In genomic region chr2:233271693-233272092, GRCh38 we compare ENCODE assay signal across 20 cellular contexts. TPM values are rescaled to one million over a fixed set of nuclear protein-coding genes. Genes with fewer than 3 reads are reported as not detected.
A peak's percentile ranks its signal among the peaks of the same experiment; 100 is the strongest.
DNase-seq lines count a peak whose midpoint lies in the region; ATAC-seq and TF ChIP-seq lines count a peak whose summit lies in the region.
"Had no signal": no experiment of that assay in that cellular context is flagged by ENCODE, and none has a peak within 500 bp of the region (broad histone marks: within the 10 kb centered on the region; RNA-seq: fewer than 3 reads in every experiment).

No MANE protein-coding gene starts in this region.

- H3K4me3 Mint-ChIP-seq in activated CD4-positive, alpha-beta T cell treated with anti-CD3 and anti-CD28 coated beads, Interleukin-2, amount 10 ng/mL, durations not matched to agents 24 days and 14 days = peak overlapping the region; percentile 28
- no peak overlapping the region for H3K4me3 Mint-ChIP-seq in natural killer cell treated with Interleukin-12 subunit alpha and Interleukin-12 subunit beta and Interleukin-15 and Interleukin-18, amount 100 ng/mL, for 72 hours
- no peak overlapping the region for H3K4me3 Mint-ChIP-seq in glutamatergic neuron (ENCODE audit: unreplicated experiment)
- H3K4me3 Mint-ChIP-seq: CD14-positive monocyte; stimulated activated memory B cell treated with anti-CD40 and anti-IgM and Interleukin-4, amounts not matched to agents 10 μg/mL and 1 μg/mL and 100 μg/mL, for 72 hours; type B pancreatic cell had no signal

- H3K9me3 ChIP-seq in body of pancreas = no peaks in the 10 kb centered on the region
- H3K9me3 ChIP-seq: SJSA1 had no signal

- TF ChIP-seq CTCF in LNCaP clone FGC (IDR thresholded peaks at IDR 0.05; ENCODE audit: control insufficient read depth, extremely low read depth, insufficient read depth) (no peak), body of pancreas (IDR thresholded peaks at IDR 0.05) (no peak), glutamatergic neuron (IDR thresholded peaks at IDR 0.05; ENCODE audit: partially characterized antibody, unreplicated experiment) (no peak)

- peaks cover 59% of the 10 kb centered on the region for H3K4me1 Mint-ChIP-seq in activated CD4-positive, alpha-beta T cell treated with anti-CD3 and anti-CD28 coated beads, Interleukin-2, amount 10 ng/mL, durations not matched to agents 24 days and 14 days
- peaks cover 54 to 66% of the 10 kb centered on the region in 2 donors for H3K4me1 Mint-ChIP-seq in natural killer cell treated with Interleukin-12 subunit alpha and Interleukin-12 subunit beta and Interleukin-15 and Interleukin-18, amount 100 ng/mL, for 72 hours (ENCODE audit: low read depth in 2 of 2)
- no peaks in the 10 kb centered on the region for H3K4me1 Mint-ChIP-seq in glutamatergic neuron (ENCODE audit: low read depth, unreplicated experiment)

- intact Hi-C loops in activated CD4-positive, alpha-beta T cell treated with anti-CD3 and anti-CD28 coated beads, Interleukin-2, amount 10 ng/mL, durations not matched to agents 24 days and 14 days (cut with micrococcal nuclease) = no loop called here
- intact Hi-C loops in body of pancreas (cut with DNase I) = no loop called here

- H3K36me3 Mint-ChIP-seq in activated CD4-positive, alpha-beta T cell treated with anti-CD3 and anti-CD28 coated beads, Interleukin-2, amount 10 ng/mL, durations not matched to agents 24 days and 14 days (ENCODE audit: low read depth) = peaks cover 88% of the 10 kb centered on the region
- peaks cover 44% of the 10 kb centered on the region for H3K36me3 Mint-ChIP-seq in natural killer cell treated with Interleukin-12 subunit alpha and Interleukin-12 subunit beta and Interleukin-15 and Interleukin-18, amount 100 ng/mL, for 72 hours
- H3K36me3 Mint-ChIP-seq in glutamatergic neuron (ENCODE audit: unreplicated experiment) = no peaks in the 10 kb centered on the region

- peak overlapping the region; percentile 41 for H3K27ac Mint-ChIP-seq in activated CD4-positive, alpha-beta T cell treated with anti-CD3 and anti-CD28 coated beads, Interleukin-2, amount 10 ng/mL, durations not matched to agents 24 days and 14 days
- peak overlapping the region; percentile 92 to 97 for H3K27ac Mint-ChIP-seq in natural killer cell treated with Interleukin-12 subunit alpha and Interleukin-12 subunit beta and Interleukin-15 and Interleukin-18, amount 100 ng/mL, for 72 hours
- H3K27ac Mint-ChIP-seq in glutamatergic neuron (ENCODE audit: unreplicated experiment) = no peak overlapping the region
- H3K27ac Mint-ChIP-seq: type B pancreatic cell had no signal

- no peaks in the 10 kb centered on the region for H3K27me3 ChIP-seq in body of pancreas
- H3K27me3 ChIP-seq: foreskin keratinocyte had no signal

- H3K4me3 ChIP-seq in LNCaP clone FGC (ENCODE audit: low read depth, low read length) = peak overlapping the region; percentile 11; the same call in 1 of the 2 replicates
- H3K4me3 ChIP-seq in body of pancreas = no peak overlapping the region
- H3K4me3 ChIP-seq: SJSA1 had no signal

- DNase-seq in activated CD4-positive, alpha-beta T cell treated with anti-CD3 and anti-CD28 coated beads, Interleukin-2, amount 10 ng/mL, durations not matched to agents 24 days and 14 days = no peak
- no peak for DNase-seq in activated CD4-positive, alpha-beta T cell treated with anti-CD3 and anti-CD28 coated beads for 1 hour
- DNase-seq in LNCaP clone FGC (ENCODE audit: low read depth) (peak; percentile 97), body of pancreas (peak in 1 of 4 donors; percentile 21), AG20443 (ENCODE audit: low spot score) (no peak), glutamatergic neuron (no peak)
- DNase-seq in natural killer cell treated with Interleukin-12 subunit alpha and Interleukin-12 subunit beta and Interleukin-15 and Interleukin-18, amount 100 ng/mL, for 72 hours (ENCODE audit: low spot score) = no peak
- DNase-seq: activated effector memory CD4-positive, alpha-beta T cell treated with anti-CD3 and anti-CD28 coated beads, Interleukin-2, amount 50 U/mL, for 16 hours; cortex of kidney; DMS53; foreskin keratinocyte; hypothalamus; kidney glomerular epithelial cell; OCI-M1 had no signal

- peak; percentile 78 for ATAC-seq in body of pancreas
- no peak for ATAC-seq in natural killer cell treated with Interleukin-12 subunit alpha and Interleukin-12 subunit beta and Interleukin-15 and Interleukin-18, amount 100 ng/mL, for 72 hours
- no peak for ATAC-seq in HG02588 (IDR thresholded peaks at IDR 0.05; ENCODE audit: unreplicated experiment)
- ATAC-seq: foreskin keratinocyte; stimulated activated memory B cell treated with anti-CD40 and anti-IgM and Interleukin-4, amounts not matched to agents 10 μg/mL and 1 μg/mL and 100 μg/mL, for 72 hours had no signal

- no peaks in the 10 kb centered on the region for H3K9me3 Mint-ChIP-seq in activated CD4-positive, alpha-beta T cell treated with anti-CD3 and anti-CD28 coated beads, Interleukin-2, amount 10 ng/mL, durations not matched to agents 24 days and 14 days
- no peaks in the 10 kb centered on the region for H3K9me3 Mint-ChIP-seq in natural killer cell treated with Interleukin-12 subunit alpha and Interleukin-12 subunit beta and Interleukin-15 and Interleukin-18, amount 100 ng/mL, for 72 hours
- H3K9me3 Mint-ChIP-seq in glutamatergic neuron (ENCODE audit: unreplicated experiment) = no peaks in the 10 kb centered on the region
- H3K9me3 Mint-ChIP-seq: CD14-positive monocyte; stimulated activated memory B cell treated with anti-CD40 and anti-IgM and Interleukin-4, amounts not matched to agents 10 μg/mL and 1 μg/mL and 100 μg/mL, for 72 hours; type B pancreatic cell had no signal

- H3K4me1 ChIP-seq in body of pancreas = peaks cover 22% of the 10 kb centered on the region
- H3K4me1 ChIP-seq: foreskin keratinocyte, SJSA1 had no signal

- H3K27ac ChIP-seq in body of pancreas = peak overlapping the region; percentile 16 to 69 (median 33)
- H3K27ac ChIP-seq: foreskin keratinocyte, KMS-11, SJSA1 had no signal

- TF ChIP-seq POLR2A in body of pancreas (IDR thresholded peaks at IDR 0.05) = no peak

- WGBS in body of pancreas, 2 donors = 17 to 18% methylated on average over 2 of the region's 2 CpGs

- H3K36me3 ChIP-seq in body of pancreas (replicated peaks in 1 of 2; ENCODE audit: insufficient read depth in 1 of 2, low read depth in 2 of 2) = peaks cover 17 to 27% of the 10 kb centered on the region in 2 donors

- H3K27me3 Mint-ChIP-seq in activated CD4-positive, alpha-beta T cell treated with anti-CD3 and anti-CD28 coated beads, Interleukin-2, amount 10 ng/mL, durations not matched to agents 24 days and 14 days = no peaks in the 10 kb centered on the region
- H3K27me3 Mint-ChIP-seq in natural killer cell treated with Interleukin-12 subunit alpha and Interleukin-12 subunit beta and Interleukin-15 and Interleukin-18, amount 100 ng/mL, for 72 hours = no peaks in the 10 kb centered on the region
- peaks cover 4% of the 10 kb centered on the region for H3K27me3 Mint-ChIP-seq in glutamatergic neuron (ENCODE audit: unreplicated experiment)
- H3K27me3 Mint-ChIP-seq: stimulated activated memory B cell treated with anti-CD40 and anti-IgM and Interleukin-4, amounts not matched to agents 10 μg/mL and 1 μg/mL and 100 μg/mL, for 72 hours; type B pancreatic cell had no signal

RNA-seq across cellular contexts. Expression of gene ATG16L1, which starts 20.2 kb away (rescaled TPM):
- total RNA-seq in activated CD4-positive, alpha-beta T cell treated with anti-CD3 and anti-CD28 coated beads, Interleukin-2, amount 10 ng/mL, durations not matched to agents 24 days and 14 days = 36.7 and 37.9 TPM in 2 replicates
- total RNA-seq in body of pancreas (10 to 100 TPM; 23.7 to 29.1 TPM), glutamatergic neuron (ENCODE audit: unreplicated experiment) (29.3 TPM)
- 10 to 100 TPM; 39.5 to 78.6 TPM for total RNA-seq in natural killer cell treated with Interleukin-12 subunit alpha and Interleukin-12 subunit beta and Interleukin-15 and Interleukin-18, amount 100 ng/mL, for 72 hours

RNA-seq across cellular contexts. Expression of gene SAG, which starts 35.9 kb away (rescaled TPM):
- not detected in 2 replicates for total RNA-seq in activated CD4-positive, alpha-beta T cell treated with anti-CD3 and anti-CD28 coated beads, Interleukin-2, amount 10 ng/mL, durations not matched to agents 24 days and 14 days
- total RNA-seq in body of pancreas (not detected), glutamatergic neuron (ENCODE audit: unreplicated experiment) (not detected)
- under 1 TPM in 1 of 2 donors, not detected in 1; 0.05 TPM for total RNA-seq in natural killer cell treated with Interleukin-12 subunit alpha and Interleukin-12 subunit beta and Interleukin-15 and Interleukin-18, amount 100 ng/mL, for 72 hours
- total RNA-seq: foreskin keratinocyte, SJSA1 had no signal
